Comparison of ENCODE assay signal across 26 cellular contexts in genomic region chrX:15311119-15311518, GRCh38. TPM values are rescaled to one million over a fixed set of nuclear protein-coding genes. Genes with fewer than 3 reads are reported as not detected.
"Had no signal": no experiment of that assay in that cellular context is flagged by ENCODE, and none has a peak within 500 bp of the region (broad histone marks: within the 10 kb centered on the region; RNA-seq: fewer than 3 reads in every experiment).

No MANE protein-coding gene starts in this region.

- H3K4me1 ChIP-seq: prostate gland, testis, transverse colon, uterus had no signal

- ATAC-seq: esophagus mucosa; naive thymus-derived CD4-positive, alpha-beta T cell had no signal

- H3K36me3 ChIP-seq: ovary, prostate gland, transverse colon, uterus had no signal

- H3K27me3 ChIP-seq: ovary, testis, transverse colon, uterus had no signal

- H3K9me3 ChIP-seq: ovary, prostate gland, testis, transverse colon, uterus had no signal

- DNase-seq: activated CD4-positive, alpha-beta memory T cell treated with anti-CD3 and anti-CD28 coated beads for 36 hours; activated CD4-positive, alpha-beta T cell treated with anti-CD3 and anti-CD28 coated beads for 48 hours; activated CD8-positive, alpha-beta memory T cell treated with anti-CD3 and anti-CD28 coated beads, Interleukin-2, amount 50 U/mL, for 4 hours; activated gamma-delta T cell; activated naive CD4-positive, alpha-beta T cell treated with anti-CD3 and anti-CD28 coated beads, Interleukin-2, amount 10 ng/mL, durations not matched to agents 7 days and 5 days; activated T-cell treated with anti-CD3 and anti-CD28 coated beads, Interleukin-2, amount 50 U/mL, for 24 hours; amniotic stem cell; central memory CD4-positive, alpha-beta T cell; endodermal cell; foreskin fibroblast; islet precursor cell; midbrain; naive thymus-derived CD4-positive, alpha-beta T cell; ovary; stimulated activated CD4-positive, alpha-beta T cell treated with anti-CD3 and anti-CD28 coated beads, Interleukin-2, amount 100 ng/mL, for 48 hours; stimulated activated naive CD4-positive, alpha-beta T cell treated with Interleukin-2 at 50 U/mL for 16 hours; testis; transverse colon; uterus had no signal

- H3K27ac ChIP-seq: prostate gland, transverse colon had no signal

- H3K4me3 ChIP-seq: ovary, prostate gland, testis, transverse colon, uterus had no signal

RNA-seq across cellular contexts. Expression of gene ASB11, which starts 4.3 kb away (rescaled TPM):
- total RNA-seq: activated CD4-positive, alpha-beta memory T cell treated with anti-CD3 and anti-CD28 coated beads for 36 hours; activated CD8-positive, alpha-beta memory T cell treated with anti-CD3 and anti-CD28 coated beads for 36 hours; astrocyte; endodermal cell; esophagus mucosa; glomerular endothelial cell; naive thymus-derived CD4-positive, alpha-beta T cell; ovary; T-helper 1 cell treated with Interleukin-12 subunit alpha and Interleukin-12 subunit beta and Interleukin-4 antibody, amounts not matched to agents 30 ng/mL and 1 ng/mL, for 36 hours; testis had no signal
- polyA plus RNA-seq: naive thymus-derived CD4-positive, alpha-beta T cell; neural cell had no signal

RNA-seq across cellular contexts. Expression of gene ASB9, which starts 41.2 kb away (rescaled TPM):
- polyA plus RNA-seq: neural cell had no signal
